ENCODE assay signal across 22 cellular contexts in genomic region chr6:44470746-44471145, GRCh38.
"Had no signal": no experiment of that assay in that cellular context is flagged by ENCODE, and none has a peak within 500 bp of the region (broad histone marks: within the 10 kb centered on the region; RNA-seq: fewer than 3 reads in every experiment).

No MANE protein-coding gene starts in this region.

- H3K9me3 Mint-ChIP-seq: endodermal cell; naive thymus-derived CD4-positive, alpha-beta T cell; nephron progenitor cell; stimulated activated naive B cell treated with anti-CD40 and anti-IgM and Interleukin-4, amounts not matched to agents 10 μg/mL and 1 μg/mL and 100 μg/mL, for 72 hours; type B pancreatic cell had no signal

- H3K4me1 Mint-ChIP-seq: endodermal cell had no signal

- H3K9me3 ChIP-seq: right atrium auricular region, sigmoid colon had no signal

- H3K27ac ChIP-seq: foreskin keratinocyte, sigmoid colon, skin epidermis had no signal

- FAIRE-seq: colon, endothelial cell of umbilical vein, islet of Langerhans, urothelium cell line had no signal

- H3K27ac Mint-ChIP-seq: endodermal cell; nephron progenitor cell; stimulated activated naive B cell treated with anti-CD40 and anti-IgM and Interleukin-4, amounts not matched to agents 10 μg/mL and 1 μg/mL and 100 μg/mL, for 72 hours; type B pancreatic cell had no signal

- DNase-seq: dermis blood vessel endothelial cell; effector CD4-positive, alpha-beta T cell; endodermal cell; erythroblast; head of caudate nucleus; hypothalamus; kidney glomerular epithelial cell; mammary epithelial cell; naive thymus-derived CD4-positive, alpha-beta T cell; nephron progenitor cell; sigmoid colon; stimulated activated CD4-positive, alpha-beta T cell treated with anti-CD3 and anti-CD28 coated beads, Interleukin-2, amount 100 ng/mL, for 24 hours; stimulated activated CD4-positive, alpha-beta T cell treated with anti-CD3 and anti-CD28 coated beads, Interleukin-4, amount 100 ng/mL, for 4 hours; stimulated activated naive B cell treated with anti-CD40 and anti-IgM and Interleukin-4, amounts not matched to agents 10 μg/mL and 1 μg/mL and 100 μg/mL, for 72 hours had no signal

- H3K4me3 Mint-ChIP-seq: endodermal cell; naive thymus-derived CD4-positive, alpha-beta T cell; nephron progenitor cell; stimulated activated naive B cell treated with anti-CD40 and anti-IgM and Interleukin-4, amounts not matched to agents 10 μg/mL and 1 μg/mL and 100 μg/mL, for 72 hours; type B pancreatic cell had no signal

- H3K36me3 Mint-ChIP-seq: naive thymus-derived CD4-positive, alpha-beta T cell; stimulated activated naive B cell treated with anti-CD40 and anti-IgM and Interleukin-4, amounts not matched to agents 10 μg/mL and 1 μg/mL and 100 μg/mL, for 72 hours; type B pancreatic cell had no signal

- H3K4me3 ChIP-seq: right atrium auricular region, sigmoid colon, skin epidermis had no signal

- H3K27me3 ChIP-seq: foreskin keratinocyte, right atrium auricular region had no signal

- H3K4me1 ChIP-seq: foreskin keratinocyte had no signal

- ATAC-seq: naive thymus-derived CD4-positive, alpha-beta T cell had no signal

- H3K36me3 ChIP-seq: right atrium auricular region, sigmoid colon had no signal
